Comparison of ENCODE assay signal across 16 cellular contexts in the genomic region with DNA sequence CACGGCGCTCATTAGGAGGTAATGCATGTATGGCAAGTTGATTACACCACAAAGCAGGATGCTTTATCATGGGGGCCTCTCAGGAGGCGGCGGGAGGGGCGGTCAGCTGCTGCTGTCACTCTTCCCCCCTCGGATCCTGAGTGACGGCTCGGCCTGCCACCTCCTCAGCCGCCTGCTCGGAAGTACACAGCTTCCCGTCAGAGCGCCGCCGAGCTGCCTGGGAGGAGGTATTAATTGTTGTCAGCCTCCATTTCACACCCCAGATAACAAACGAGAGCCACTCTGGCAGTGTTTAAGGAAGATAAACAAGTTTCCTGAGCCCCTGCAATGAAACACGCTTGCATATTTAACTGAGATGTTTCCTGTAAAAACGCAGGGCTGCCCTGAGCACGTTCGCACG.
A peak's percentile ranks its signal among the peaks of the same experiment; 100 is the strongest.
DNase-seq lines count a peak whose midpoint lies in the region; ATAC-seq and TF ChIP-seq lines count a peak whose summit lies in the region.
"Had no signal": no experiment of that assay in that cellular context is flagged by ENCODE, and none has a peak within 500 bp of the region (broad histone marks: within the 10 kb centered on the region; RNA-seq: fewer than 3 reads in every experiment).

No MANE protein-coding gene starts in this region.

- TF ChIP-seq POLR2A in thyroid gland (IDR thresholded peaks at IDR 0.05), result no peak

- H3K9me3 ChIP-seq in left lung (no peaks in the 10 kb centered on the region), thyroid gland (no peaks in the 10 kb centered on the region)
- H3K9me3 ChIP-seq: neutrophil, thoracic aorta had no signal

- H3K4me3 Mint-ChIP-seq in activated naive CD8-positive, alpha-beta T cell treated with anti-CD3 and anti-CD28 coated beads, Interleukin-2, amount 10 ng/mL, durations not matched to agents 7 days and 5 days, result no peak overlapping the region
- H3K4me3 Mint-ChIP-seq in activated naive CD8-positive, alpha-beta T cell treated with anti-CD3 and anti-CD28 coated beads for 36 hours, result no peak overlapping the region
- peak overlapping the region in 3 of 5 experiments; percentile 43 to 70 (median 64) for H3K4me3 Mint-ChIP-seq in brain
- H3K4me3 Mint-ChIP-seq: activated naive CD8-positive, alpha-beta T cell; HFFc6; WTC11 had no signal

- peaks cover 4% of the 10 kb centered on the region for H3K4me1 Mint-ChIP-seq in activated naive CD8-positive, alpha-beta T cell treated with anti-CD3 and anti-CD28 coated beads, Interleukin-2, amount 10 ng/mL, durations not matched to agents 7 days and 5 days
- H3K4me1 Mint-ChIP-seq in activated naive CD8-positive, alpha-beta T cell treated with anti-CD3 and anti-CD28 coated beads for 36 hours, result peaks cover 8% of the 10 kb centered on the region
- peaks cover 67% of the 10 kb centered on the region for H3K4me1 Mint-ChIP-seq in brain

- ATAC-seq in activated naive CD8-positive, alpha-beta T cell treated with anti-CD3 and anti-CD28 coated beads, Interleukin-2, amount 10 ng/mL, durations not matched to agents 7 days and 5 days (ENCODE audit: low read depth), result peak; percentile 26
- ATAC-seq in left lung (peak; percentile 65), GM21423 (IDR thresholded peaks at IDR 0.05; ENCODE audit: unreplicated experiment) (no peak)
- ATAC-seq: WTC11 had no signal

- H3K36me3 ChIP-seq in left lung (no peaks in the 10 kb centered on the region), thyroid gland (no peaks in the 10 kb centered on the region)
- H3K36me3 ChIP-seq: neutrophil, thoracic aorta had no signal

- H3K4me1 ChIP-seq in left lung (no peaks in the 10 kb centered on the region), thyroid gland (peaks cover 0 to 10% of the 10 kb centered on the region in 2 donors)

- TF ChIP-seq CTCF in brain (conservative IDR thresholded peaks at IDR 0.05) (no peak), left lung (IDR thresholded peaks at IDR 0.05) (no peak), thyroid gland (IDR thresholded peaks at IDR 0.05) (no peak)

- H3K27ac Mint-ChIP-seq in activated naive CD8-positive, alpha-beta T cell treated with anti-CD3 and anti-CD28 coated beads, Interleukin-2, amount 10 ng/mL, durations not matched to agents 7 days and 5 days, result no peak overlapping the region
- H3K27ac Mint-ChIP-seq in activated naive CD8-positive, alpha-beta T cell treated with anti-CD3 and anti-CD28 coated beads for 36 hours, result no peak overlapping the region
- peak overlapping the region in 3 of 5 experiments; percentile 17 to 78 (median 69) for H3K27ac Mint-ChIP-seq in brain
- H3K27ac Mint-ChIP-seq: activated naive CD8-positive, alpha-beta T cell; HFFc6; WTC11 had no signal

- peaks cover 3% of the 10 kb centered on the region for H3K9me3 Mint-ChIP-seq in activated naive CD8-positive, alpha-beta T cell treated with anti-CD3 and anti-CD28 coated beads, Interleukin-2, amount 10 ng/mL, durations not matched to agents 7 days and 5 days
- H3K9me3 Mint-ChIP-seq in activated naive CD8-positive, alpha-beta T cell treated with anti-CD3 and anti-CD28 coated beads for 36 hours, result no peaks in the 10 kb centered on the region
- H3K9me3 Mint-ChIP-seq in brain, result peaks cover 0 to 6% (median 3%) of the 10 kb centered on the region in 5 experiments
- H3K9me3 Mint-ChIP-seq: HFFc6, WTC11 had no signal

- WGBS in thyroid gland, 2 donors, result 12 to 22% methylated on average over 17 to 20 of the region's 20 CpGs

- H3K27me3 Mint-ChIP-seq in activated naive CD8-positive, alpha-beta T cell treated with anti-CD3 and anti-CD28 coated beads, Interleukin-2, amount 10 ng/mL, durations not matched to agents 7 days and 5 days, result peaks cover 31% of the 10 kb centered on the region
- peaks cover 61% of the 10 kb centered on the region for H3K27me3 Mint-ChIP-seq in activated naive CD8-positive, alpha-beta T cell treated with anti-CD3 and anti-CD28 coated beads for 36 hours
- peaks cover 36% of the 10 kb centered on the region for H3K27me3 Mint-ChIP-seq in brain

- peaks cover 0 to 70% of the 10 kb centered on the region in 2 donors for H3K27me3 ChIP-seq in left lung
- no peaks in the 10 kb centered on the region for H3K27me3 ChIP-seq in thyroid gland

- DNase-seq in activated naive CD8-positive, alpha-beta T cell treated with anti-CD3 and anti-CD28 coated beads, Interleukin-2, amount 10 ng/mL, durations not matched to agents 7 days and 5 days, result no peak
- DNase-seq in activated naive CD8-positive, alpha-beta T cell treated with anti-CD3 and anti-CD28 coated beads for 36 hours, result no peak
- DNase-seq in left lung (peak in 1 of 2 donors; percentile 81), thyroid gland (peak; percentile 19), posterior cingulate gyrus (no peak), cerebellar nuclear complex (lab: John Stamatoyannopoulos, UW) (no peak)
- DNase-seq: Calu3, HFFc6, NCI-H2029 treated with DMSO at 0.1 percent for 48 hours had no signal

- H3K4me3 ChIP-seq in left lung (no peak overlapping the region), thyroid gland (replicated peaks in 1 of 3) (no peak overlapping the region)
- H3K4me3 ChIP-seq: thoracic aorta had no signal

- intact Hi-C loops in left lung (cut with DNase I), result no loop called here
- intact Hi-C loops in thyroid gland (cut with DNase I), result no loop called here
- intact Hi-C loops in posterior cingulate gyrus (cut with DNase I), result no loop called here

- POLR2A ChIA-PET in activated naive CD8-positive, alpha-beta T cell treated with anti-CD3 and anti-CD28 coated beads, Interleukin-2, amount 10 ng/mL, durations not matched to agents 7 days and 5 days (lab: Charles Lee), result no interaction called here

- H3K27ac ChIP-seq in left lung (no peak overlapping the region), thyroid gland (no peak overlapping the region)
- H3K27ac ChIP-seq: HL-60, neutrophil, thoracic aorta had no signal

- no peaks in the 10 kb centered on the region for H3K36me3 Mint-ChIP-seq in activated naive CD8-positive, alpha-beta T cell treated with anti-CD3 and anti-CD28 coated beads, Interleukin-2, amount 10 ng/mL, durations not matched to agents 7 days and 5 days
- no peaks in the 10 kb centered on the region for H3K36me3 Mint-ChIP-seq in activated naive CD8-positive, alpha-beta T cell treated with anti-CD3 and anti-CD28 coated beads for 36 hours
- no peaks in the 10 kb centered on the region for H3K36me3 Mint-ChIP-seq in brain
- H3K36me3 Mint-ChIP-seq: activated naive CD8-positive, alpha-beta T cell; WTC11 had no signal

Comparison
In these comparisons a context has a peak if more than half of its experiments do, and no peak if none do; other contexts are left out.
1. DNase-seq: peak in thyroid gland (2 of 2); none in activated naive CD8-positive, alpha-beta T cell treated with anti-CD3 and anti-CD28 coated beads, Interleukin-2, amount 10 ng/mL, durations not matched to agents 7 days and 5 days (single experiment), activated naive CD8-positive, alpha-beta T cell treated with anti-CD3 and anti-CD28 coated beads for 36 hours (single experiment), posterior cingulate gyrus (0 of 10) and cerebellar nuclear complex (0 of 2).
2. H3K27ac Mint-ChIP-seq: peak in brain (3 of 5); none in activated naive CD8-positive, alpha-beta T cell treated with anti-CD3 and anti-CD28 coated beads, Interleukin-2, amount 10 ng/mL, durations not matched to agents 7 days and 5 days (single experiment) and activated naive CD8-positive, alpha-beta T cell treated with anti-CD3 and anti-CD28 coated beads for 36 hours (single experiment).
3. H3K4me3 Mint-ChIP-seq: peak in brain (3 of 5); none in activated naive CD8-positive, alpha-beta T cell treated with anti-CD3 and anti-CD28 coated beads, Interleukin-2, amount 10 ng/mL, durations not matched to agents 7 days and 5 days (single experiment) and activated naive CD8-positive, alpha-beta T cell treated with anti-CD3 and anti-CD28 coated beads for 36 hours (single experiment).